ENCODE assay signal across 26 cellular contexts in genomic region chr15:39856357-39856756, GRCh38.
"Had no signal": no experiment of that assay in that cellular context is flagged by ENCODE, and none has a peak within 500 bp of the region (broad histone marks: within the 10 kb centered on the region; RNA-seq: fewer than 3 reads in every experiment).

No MANE protein-coding gene starts in this region.

- H3K4me1 Mint-ChIP-seq: immature natural killer cell; naive thymus-derived CD8-positive, alpha-beta T cell; nephron; stimulated activated memory B cell treated with anti-CD40 and anti-IgM and Interleukin-4, amounts not matched to agents 10 μg/mL and 1 μg/mL and 100 μg/mL, for 72 hours; stimulated activated naive CD8-positive, alpha-beta T cell treated with anti-CD3 and anti-CD28 coated beads, Interleukin-15, amount 100 ng/mL, for 72 hours had no signal

- H3K9me3 ChIP-seq: left lung, lower lobe of right lung, neutrophil, right atrium auricular region, right lobe of liver, transverse colon, upper lobe of left lung had no signal

- H3K4me2 ChIP-seq: smooth muscle cell had no signal

- H3K9me3 Mint-ChIP-seq: immature natural killer cell; naive thymus-derived CD8-positive, alpha-beta T cell; stimulated activated memory B cell treated with anti-CD40 and anti-IgM and Interleukin-4, amounts not matched to agents 10 μg/mL and 1 μg/mL and 100 μg/mL, for 72 hours; stimulated activated naive CD8-positive, alpha-beta T cell treated with anti-CD3 and anti-CD28 coated beads, Interleukin-15, amount 100 ng/mL, for 72 hours had no signal

- H3K36me3 ChIP-seq: left lung, lower lobe of right lung, neutrophil, right atrium auricular region, right lobe of liver, transverse colon, upper lobe of left lung had no signal

- H3K4me3 ChIP-seq: left lung, lower lobe of right lung, right atrium auricular region, right lobe of liver, smooth muscle cell, transverse colon, upper lobe of left lung had no signal

- H3K27me3 ChIP-seq: left lung, neutrophil, right atrium auricular region, right lobe of liver, transverse colon, upper lobe of left lung had no signal

- H3K4me3 Mint-ChIP-seq: immature natural killer cell; naive thymus-derived CD8-positive, alpha-beta T cell; nephron; neural crest cell; stimulated activated memory B cell treated with anti-CD40 and anti-IgM and Interleukin-4, amounts not matched to agents 10 μg/mL and 1 μg/mL and 100 μg/mL, for 72 hours; stimulated activated naive CD8-positive, alpha-beta T cell treated with anti-CD3 and anti-CD28 coated beads, Interleukin-15, amount 100 ng/mL, for 72 hours had no signal

- H3K4me1 ChIP-seq: lower lobe of right lung, transverse colon had no signal

- H3K27ac ChIP-seq: left lung, lower lobe of right lung, neutrophil, right atrium auricular region, right lobe of liver, transverse colon, upper lobe of left lung had no signal

- ATAC-seq: left lung; lower lobe of right lung; naive thymus-derived CD8-positive, alpha-beta T cell; right lobe of liver; stimulated activated memory B cell treated with anti-CD40 and anti-IgM and Interleukin-4, amounts not matched to agents 10 μg/mL and 1 μg/mL and 100 μg/mL, for 72 hours; stimulated activated naive CD8-positive, alpha-beta T cell treated with anti-CD3 and anti-CD28 coated beads, Interleukin-15, amount 100 ng/mL, for 72 hours had no signal

- DNase-seq: hypothalamus; immature natural killer cell; kidney; left colon; left lung; lower lobe of right lung; mammary epithelial cell; mesenchymal stem cell; naive thymus-derived CD8-positive, alpha-beta T cell; occipital lobe; right lobe of liver; stimulated activated CD4-positive, alpha-beta T cell treated with anti-CD3 and anti-CD28 coated beads, Interleukin-1b, Interleukin-23, amount 100 ng/mL, for 48 hours; stimulated activated CD4-positive, alpha-beta T cell treated with anti-CD3 and anti-CD28 coated beads, Interleukin-2, amount 100 ng/mL, for 48 hours; stimulated activated CD4-positive, alpha-beta T cell treated with anti-CD3 and anti-CD28 coated beads, Interleukin-4, amount 100 ng/mL, for 4 hours; stimulated activated CD8-positive, alpha-beta memory T cell treated with anti-CD3 and anti-CD28 coated beads, Interleukin-4, amount 100 ng/mL, for 48 hours; stimulated activated naive CD4-positive, alpha-beta T cell treated with Interleukin-2 at 50 U/mL for 16 hours; stimulated activated naive CD8-positive, alpha-beta T cell treated with anti-CD3 and anti-CD28 coated beads, Interleukin-15, amount 100 ng/mL, for 72 hours; transverse colon; upper lobe of left lung had no signal

- H3K27me3 Mint-ChIP-seq: progenitor cell of endocrine pancreas; stimulated activated naive CD8-positive, alpha-beta T cell treated with anti-CD3 and anti-CD28 coated beads, Interleukin-15, amount 100 ng/mL, for 72 hours had no signal

- H3K36me3 Mint-ChIP-seq: immature natural killer cell; stimulated activated memory B cell treated with anti-CD40 and anti-IgM and Interleukin-4, amounts not matched to agents 10 μg/mL and 1 μg/mL and 100 μg/mL, for 72 hours had no signal

- H3K27ac Mint-ChIP-seq: immature natural killer cell; naive thymus-derived CD8-positive, alpha-beta T cell; nephron; progenitor cell of endocrine pancreas; stimulated activated memory B cell treated with anti-CD40 and anti-IgM and Interleukin-4, amounts not matched to agents 10 μg/mL and 1 μg/mL and 100 μg/mL, for 72 hours; stimulated activated naive CD8-positive, alpha-beta T cell treated with anti-CD3 and anti-CD28 coated beads, Interleukin-15, amount 100 ng/mL, for 72 hours had no signal
